Comparison of ENCODE assay signal across 8 cellular contexts in genomic region chrX:103248553-103248952, GRCh38. TPM values are rescaled to one million over a fixed set of nuclear protein-coding genes. Genes with fewer than 3 reads are reported as not detected.
DNase-seq lines count a peak whose midpoint lies in the region; ATAC-seq, FAIRE-seq and TF ChIP-seq lines count a peak whose summit lies in the region.

No MANE protein-coding gene starts in this region.

- no peak overlapping the region for H2AFZ ChIP-seq in OCI-LY1 (ENCODE audit: low read length)

- H3K9me3 ChIP-seq in OCI-LY1 (ENCODE audit: low read length): no peaks in the 10 kb centered on the region

- H3K4me1 ChIP-seq in OCI-LY1 (ENCODE audit: insufficient read depth, low read length, severe bottlenecking): peaks cover under 1% of the 10 kb centered on the region

- no peaks in the 10 kb centered on the region for H3K27me3 Mint-ChIP-seq in activated naive CD8-positive, alpha-beta T cell treated with anti-CD3 and anti-CD28 coated beads, Interleukin-2, amount 50 U/mL, for 24 hours

- peaks cover 6% of the 10 kb centered on the region for H3K36me3 Mint-ChIP-seq in activated naive CD8-positive, alpha-beta T cell treated with anti-CD3 and anti-CD28 coated beads, Interleukin-2, amount 50 U/mL, for 24 hours (ENCODE audit: low read depth)

- no peak overlapping the region for H3K4me2 ChIP-seq in OCI-LY1 (ENCODE audit: low read length)

- peaks cover 6% of the 10 kb centered on the region for H3K4me1 Mint-ChIP-seq in activated naive CD8-positive, alpha-beta T cell treated with anti-CD3 and anti-CD28 coated beads, Interleukin-2, amount 50 U/mL, for 24 hours

- no peaks in the 10 kb centered on the region for H3K27me3 ChIP-seq in OCI-LY1 (ENCODE audit: insufficient read depth, low read length)

- H3K27ac ChIP-seq in OCI-LY1 (ENCODE audit: low read depth, low read length, poor library complexity, severe bottlenecking): no peak overlapping the region

- no peaks in the 10 kb centered on the region for H3K9me2 ChIP-seq in OCI-LY1 (ENCODE audit: low read depth, low read length)

- H3F3A ChIP-seq in OCI-LY1 (ENCODE audit: insufficient read depth, low read length): no peaks in the 10 kb centered on the region

- H3K9ac ChIP-seq in OCI-LY1 (ENCODE audit: low read length): no peak overlapping the region

- in situ Hi-C loops in GM13977 (cut with MboI; ENCODE audit: low pct_unique_long_range_greater_than_20kb, low sequenced_read_pairs, unreplicated experiment): no loop called here

- TF ChIP-seq CTCF in AG09309 (IDR thresholded peaks at IDR 0.05; ENCODE audit: control insufficient read depth, insufficient read depth, low read depth, low read length, missing control alignments): peak; percentile 33
- TF ChIP-seq CTCF in GM13977 (IDR thresholded peaks at IDR 0.05; ENCODE audit: extremely low read depth, insufficient read depth, missing control alignments): peak; percentile 28
- TF ChIP-seq CTCF in OCI-LY1 (IDR thresholded peaks at IDR 0.05; ENCODE audit: low read length): peak; percentile 28; the same call in 1 of the 2 replicates
- peak; percentile 60 for TF ChIP-seq CTCF in fibroblast of the aortic adventitia (IDR thresholded peaks at IDR 0.05; ENCODE audit: insufficient read depth, low read length)

- no peaks in the 10 kb centered on the region for H4K20me1 ChIP-seq in OCI-LY1 (ENCODE audit: insufficient read depth, low read length)

- ATAC-seq in activated naive CD8-positive, alpha-beta T cell treated with anti-CD3 and anti-CD28 coated beads, Interleukin-2, amount 50 U/mL, for 24 hours: no peak
- ATAC-seq in GM18861 (IDR thresholded peaks at IDR 0.05; ENCODE audit: unreplicated experiment): no peak
- ATAC-seq in HG02973 (IDR thresholded peaks at IDR 0.05; ENCODE audit: unreplicated experiment): no peak

- no peaks in the 10 kb centered on the region for H3K79me2 ChIP-seq in OCI-LY1 (ENCODE audit: insufficient read depth, low read length)

- H3K36me3 ChIP-seq in OCI-LY1 (ENCODE audit: insufficient read depth, low read length): peaks cover 6% of the 10 kb centered on the region; the same call in 1 of the 2 replicates

- H3K9me3 Mint-ChIP-seq in activated naive CD8-positive, alpha-beta T cell treated with anti-CD3 and anti-CD28 coated beads, Interleukin-2, amount 50 U/mL, for 24 hours: no peaks in the 10 kb centered on the region

- no peak for FAIRE-seq in urothelium cell line (lab: Jason Lieb, UNC)

- H3K27ac Mint-ChIP-seq in activated naive CD8-positive, alpha-beta T cell treated with anti-CD3 and anti-CD28 coated beads, Interleukin-2, amount 50 U/mL, for 24 hours: no peak overlapping the region

- DNase-seq in AG09309 (ENCODE audit: low read depth): no peak
- DNase-seq in GM13977 (ENCODE audit: low spot score): peak; percentile 27
- peak; percentile 47 for DNase-seq in fibroblast of the aortic adventitia (ENCODE audit: low read depth)
- peak; percentile 5 for DNase-seq in urothelium cell line (ENCODE audit: low spot score)
- DNase-seq in activated naive CD8-positive, alpha-beta T cell treated with anti-CD3 and anti-CD28 coated beads, Interleukin-2, amount 50 U/mL, for 24 hours: no peak

- no peak overlapping the region for H3K4me3 Mint-ChIP-seq in activated naive CD8-positive, alpha-beta T cell treated with anti-CD3 and anti-CD28 coated beads, Interleukin-2, amount 50 U/mL, for 24 hours

- no peak overlapping the region for H3K4me3 ChIP-seq in AG09309 (ENCODE audit: control insufficient read depth, low read depth, low read length)
- no peak overlapping the region for H3K4me3 ChIP-seq in OCI-LY1 (ENCODE audit: low read depth, low read length, poor library complexity, severe bottlenecking)
- no peak overlapping the region for H3K4me3 ChIP-seq in fibroblast of the aortic adventitia (ENCODE audit: low read depth, low read length)

RNA-seq across cellular contexts. Expression of gene TCEAL8, which starts 6.4 kb away (rescaled TPM):
- total RNA-seq in fibroblast of the aortic adventitia (ENCODE audit: low replicate concordance): 144 and 370 TPM in 2 replicates

RNA-seq across cellular contexts. Expression of gene TCEAL5, which starts 28.0 kb away (rescaled TPM):
- not detected in 2 replicates for total RNA-seq in fibroblast of the aortic adventitia (ENCODE audit: low replicate concordance)

RNA-seq across cellular contexts. Expression of gene BEX4, which starts 33.6 kb away (rescaled TPM):
- total RNA-seq in fibroblast of the aortic adventitia (ENCODE audit: low replicate concordance): 7.9 and 15.6 TPM in 2 replicates

Comparison
In these comparisons a context has a peak if more than half of its experiments do, and no peak if none do; other contexts are left out.
1. DNase-seq: peak in GM13977 (single experiment), fibroblast of the aortic adventitia (single experiment) and urothelium cell line (single experiment); none in AG09309 (single experiment) and activated naive CD8-positive, alpha-beta T cell treated with anti-CD3 and anti-CD28 coated beads, Interleukin-2, amount 50 U/mL, for 24 hours (single experiment).
2. Peak in every context shown above with its lines, with median percentiles within 50 percentile points of each other: CTCF ChIP-seq.